ENCODE assay signal across 15 cellular contexts in genomic region chr14:93319958-93320357, GRCh38. TPM values are rescaled to one million over a fixed set of nuclear protein-coding genes. Genes with fewer than 3 reads are reported as not detected.
DNase-seq lines count a peak whose midpoint lies in the region; ATAC-seq and TF ChIP-seq lines count a peak whose summit lies in the region.
"Had no signal": no experiment of that assay in that cellular context is flagged by ENCODE, and none has a peak within 500 bp of the region (broad histone marks: within the 10 kb centered on the region; RNA-seq: fewer than 3 reads in every experiment).

No MANE protein-coding gene starts in this region.

- H3K27ac Mint-ChIP-seq in activated naive CD4-positive, alpha-beta T cell treated with anti-CD3 and anti-CD28 coated beads, Interleukin-2, amount 50 U/mL, for 24 hours = peak overlapping the region; percentile 7
- peak overlapping the region; percentile 9 for H3K27ac Mint-ChIP-seq in activated CD8-positive, alpha-beta T cell treated with anti-CD3 and anti-CD28 coated beads, Interleukin-2, amount 10 ng/mL, durations not matched to agents 7 days and 5 days
- no peak overlapping the region for H3K27ac Mint-ChIP-seq in Calu3 (ENCODE audit: unreplicated experiment)

- POLR2A ChIA-PET in activated CD8-positive, alpha-beta T cell treated with anti-CD3 and anti-CD28 coated beads, Interleukin-2, amount 10 ng/mL, durations not matched to agents 7 days and 5 days (lab: Charles Lee) = no interaction called here

- no peak overlapping the region for H3K4me2 ChIP-seq in smooth muscle cell

- peaks cover 92% of the 10 kb centered on the region for H3K79me2 ChIP-seq in smooth muscle cell (ENCODE audit: low read depth)

- H3K27ac ChIP-seq in smooth muscle cell (ENCODE audit: low read depth) = peak overlapping the region; percentile 80
- H3K27ac ChIP-seq: ovary had no signal

- no peak for DNase-seq in activated naive CD4-positive, alpha-beta T cell treated with anti-CD3 and anti-CD28 coated beads, Interleukin-2, amount 50 U/mL, for 16 hours
- no peak for DNase-seq in activated CD8-positive, alpha-beta T cell treated with anti-CD3 and anti-CD28 coated beads, Interleukin-2, amount 10 ng/mL, durations not matched to agents 7 days and 5 days
- DNase-seq in smooth muscle cell (lab: John Stamatoyannopoulos, UW; ENCODE audit: unreplicated experiment) = no peak
- no peak for DNase-seq in NCI-H1105 (lab: John Stamatoyannopoulos, UW)
- no peak for DNase-seq in Calu3
- DNase-seq: activated T-cell treated with anti-CD3 and anti-CD28 coated beads, Interleukin-2, amount 50 U/mL, for 4 hours; DND-41; glutamatergic neuron; NCI-H446; ovary had no signal

- H3K4me1 Mint-ChIP-seq in activated naive CD4-positive, alpha-beta T cell treated with anti-CD3 and anti-CD28 coated beads, Interleukin-2, amount 50 U/mL, for 24 hours = peaks cover 60% of the 10 kb centered on the region
- peaks cover 10% of the 10 kb centered on the region for H3K4me1 Mint-ChIP-seq in activated CD8-positive, alpha-beta T cell treated with anti-CD3 and anti-CD28 coated beads, Interleukin-2, amount 10 ng/mL, durations not matched to agents 7 days and 5 days (ENCODE audit: low read depth)
- peaks cover 49% of the 10 kb centered on the region for H3K4me1 Mint-ChIP-seq in Calu3 (ENCODE audit: low read depth, unreplicated experiment)

- no peak overlapping the region for H3K4me3 Mint-ChIP-seq in activated naive CD4-positive, alpha-beta T cell treated with anti-CD3 and anti-CD28 coated beads, Interleukin-2, amount 50 U/mL, for 24 hours
- H3K4me3 Mint-ChIP-seq in activated CD8-positive, alpha-beta T cell treated with anti-CD3 and anti-CD28 coated beads, Interleukin-2, amount 10 ng/mL, durations not matched to agents 7 days and 5 days = no peak overlapping the region
- no peak overlapping the region for H3K4me3 Mint-ChIP-seq in Calu3 (ENCODE audit: low read depth, unreplicated experiment)
- H3K4me3 Mint-ChIP-seq: activated T-cell treated with anti-CD3 and anti-CD28 coated beads, Interleukin-2, amount 50 U/mL, for 4 hours; brain had no signal

- no peaks in the 10 kb centered on the region for H3K27me3 ChIP-seq in smooth muscle cell (ENCODE audit: low read depth)
- H3K27me3 ChIP-seq: ovary had no signal

- H3K4me3 ChIP-seq in smooth muscle cell = no peak overlapping the region
- H3K4me3 ChIP-seq: ovary had no signal

- peaks cover 16% of the 10 kb centered on the region for H3K36me3 Mint-ChIP-seq in activated naive CD4-positive, alpha-beta T cell treated with anti-CD3 and anti-CD28 coated beads, Interleukin-2, amount 50 U/mL, for 24 hours
- peaks cover 7% of the 10 kb centered on the region for H3K36me3 Mint-ChIP-seq in activated CD8-positive, alpha-beta T cell treated with anti-CD3 and anti-CD28 coated beads, Interleukin-2, amount 10 ng/mL, durations not matched to agents 7 days and 5 days (ENCODE audit: low read depth)
- peaks cover 5% of the 10 kb centered on the region for H3K36me3 Mint-ChIP-seq in Calu3 (ENCODE audit: insufficient read depth, unreplicated experiment)

- no peaks in the 10 kb centered on the region for H3K27me3 Mint-ChIP-seq in activated naive CD4-positive, alpha-beta T cell treated with anti-CD3 and anti-CD28 coated beads, Interleukin-2, amount 50 U/mL, for 24 hours
- H3K27me3 Mint-ChIP-seq in activated CD8-positive, alpha-beta T cell treated with anti-CD3 and anti-CD28 coated beads, Interleukin-2, amount 10 ng/mL, durations not matched to agents 7 days and 5 days (ENCODE audit: low read depth) = no peaks in the 10 kb centered on the region
- H3K27me3 Mint-ChIP-seq in Calu3 (ENCODE audit: unreplicated experiment) = no peaks in the 10 kb centered on the region
- H3K27me3 Mint-ChIP-seq: brain had no signal

- no peak overlapping the region for H3K9ac ChIP-seq in smooth muscle cell (ENCODE audit: low read depth)

- no peaks in the 10 kb centered on the region for H3K9me3 Mint-ChIP-seq in activated naive CD4-positive, alpha-beta T cell treated with anti-CD3 and anti-CD28 coated beads, Interleukin-2, amount 50 U/mL, for 24 hours
- no peaks in the 10 kb centered on the region for H3K9me3 Mint-ChIP-seq in activated CD8-positive, alpha-beta T cell treated with anti-CD3 and anti-CD28 coated beads, Interleukin-2, amount 10 ng/mL, durations not matched to agents 7 days and 5 days (ENCODE audit: insufficient read depth)
- no peaks in the 10 kb centered on the region for H3K9me3 Mint-ChIP-seq in Calu3 (ENCODE audit: low read depth, unreplicated experiment)
- H3K9me3 Mint-ChIP-seq: activated T-cell treated with anti-CD3 and anti-CD28 coated beads, Interleukin-2, amount 50 U/mL, for 4 hours had no signal

- no TSS peak for BruUV-seq in Calu3 (replicated peaks; lab: Mats Ljungman, UMichigan)

- no peaks in the 10 kb centered on the region for H3K9me3 ChIP-seq in smooth muscle cell (replicated peaks; ENCODE audit: low read depth)
- H3K9me3 ChIP-seq: ovary had no signal

- ATAC-seq in HG03095 (IDR thresholded peaks at IDR 0.05; ENCODE audit: unreplicated experiment) (peak; percentile 46), HG02798 (IDR thresholded peaks at IDR 0.05; ENCODE audit: poor library complexity, unreplicated experiment) (no peak)
- no peak for ATAC-seq in activated CD8-positive, alpha-beta T cell treated with anti-CD3 and anti-CD28 coated beads, Interleukin-2, amount 10 ng/mL, durations not matched to agents 7 days and 5 days
- ATAC-seq: activated T-cell treated with anti-CD3 and anti-CD28 coated beads, Interleukin-2, amount 50 U/mL, for 4 hours; left lobe of liver had no signal

- H3K4me1 ChIP-seq in smooth muscle cell (ENCODE audit: low read depth) = peaks cover 3% of the 10 kb centered on the region

- CTCF ChIA-PET in activated CD8-positive, alpha-beta T cell treated with anti-CD3 and anti-CD28 coated beads, Interleukin-2, amount 10 ng/mL, durations not matched to agents 7 days and 5 days (lab: Charles Lee) = interaction anchor here (0.6 kb wide), 1 partner anchor 51 kb away, joined by 4 read pairs; no protein-coding TSS in a partner anchor
- CTCF ChIA-PET in Calu3 (lab: Charles Lee) = no interaction called here

- peaks cover 99% of the 10 kb centered on the region for H4K20me1 ChIP-seq in smooth muscle cell (ENCODE audit: low read depth)

- no peaks in the 10 kb centered on the region for H3K36me3 ChIP-seq in smooth muscle cell (ENCODE audit: low read depth)
- H3K36me3 ChIP-seq: ovary had no signal

- intact Hi-C loops in Calu3 (cut with micrococcal nuclease; ENCODE audit: unreplicated experiment) = loop anchor here (2.0 kb wide), 1 partner anchor 13 kb away; no protein-coding TSS in a partner anchor

- WGBS in smooth muscle cell (ENCODE audit: low lambda C conversion rate) = 83% methylated on average over 1 of the region's 1 CpG

- H2AFZ ChIP-seq in smooth muscle cell (ENCODE audit: low read depth) = no peak overlapping the region

- peaks cover 14% of the 10 kb centered on the region for H3F3A ChIP-seq in smooth muscle cell (ENCODE audit: low read depth)

- TF ChIP-seq CTCF in smooth muscle cell (IDR thresholded peaks at IDR 0.05; ENCODE audit: borderline replicate concordance, insufficient read depth, poor library complexity, severe bottlenecking) (no peak), Calu3 (IDR thresholded peaks at IDR 0.05; ENCODE audit: unreplicated experiment) (no peak)

RNA-seq across cellular contexts. Expression of gene BTBD7, which starts 12.9 kb away (rescaled TPM):
- 10 to 100 TPM; 19.0 to 20.4 TPM for total RNA-seq in activated CD8-positive, alpha-beta T cell treated with anti-CD3 and anti-CD28 coated beads, Interleukin-2, amount 10 ng/mL, durations not matched to agents 7 days and 5 days
- total RNA-seq in smooth muscle cell (34.7 and 41.3 TPM in 2 replicates), Calu3 (2022) (39.3 and 42.0 TPM in 2 replicates)
- polyA plus RNA-seq in smooth muscle cell = 14.1 and 25.9 TPM in 2 replicates

RNA-seq across cellular contexts. Expression of gene COX8C, which starts 27.0 kb away (rescaled TPM):
- total RNA-seq in activated CD8-positive, alpha-beta T cell treated with anti-CD3 and anti-CD28 coated beads, Interleukin-2, amount 10 ng/mL, durations not matched to agents 7 days and 5 days = not detected
- total RNA-seq in smooth muscle cell (not detected in 2 replicates), Calu3 (2022) (not detected in 2 replicates)
- polyA plus RNA-seq in smooth muscle cell = 1.1 TPM in 1 of 2 replicates, not detected in the other
- total RNA-seq: activated T-cell treated with anti-CD3 and anti-CD28 coated beads, Interleukin-2, amount 50 U/mL, for 4 hours; left lobe of liver; ovary had no signal
